8 cellular contexts compared by ENCODE assay signal in genomic region chr1:224116131-224116530, GRCh38. TPM values are rescaled to one million over a fixed set of nuclear protein-coding genes. Genes with fewer than 3 reads are reported as not detected.
A peak's percentile ranks its signal among the peaks of the same experiment; 100 is the strongest.
DNase-seq lines count a peak whose midpoint lies in the region; ATAC-seq and TF ChIP-seq lines count a peak whose summit lies in the region.

No MANE protein-coding gene starts in this region.

- H3K27me3 Mint-ChIP-seq in WTC11 (ENCODE audit: low read depth), result peaks cover 2% of the 10 kb centered on the region; the same call in 1 of the 2 replicates

- peak; percentile 23 to 28 for ATAC-seq in activated CD4-positive, CD25-positive, alpha-beta regulatory T cell treated with anti-CD3 and anti-CD28 coated beads, Interleukin-2, amount 50 U/mL, for 24 hours
- ATAC-seq in HG02610 (IDR thresholded peaks at IDR 0.05; ENCODE audit: unreplicated experiment), result peak; percentile 35
- ATAC-seq in WTC11, result no peak
- ATAC-seq in GM19035 (IDR thresholded peaks at IDR 0.05; ENCODE audit: unreplicated experiment), result no peak

- CTCF ChIA-PET in WTC11 (lab: Charles Lee), result interaction anchor here (0.7 to 1.2 kb wide), 13 partner anchors 8 to 806 kb away, joined by 3 to 6 read pairs (median 4); partner anchors contain the start of gene NVL

- POLR2A ChIA-PET in WTC11 (lab: Charles Lee), result no interaction called here

- H3K27ac Mint-ChIP-seq in WTC11, result no peak overlapping the region

- no peak for DNase-seq in activated CD4-positive, CD25-positive, alpha-beta regulatory T cell treated with anti-CD3 and anti-CD28 coated beads, Interleukin-2, amount 50 U/mL, for 72 hours
- DNase-seq in NCI-H2107 treated with DMSO at 0.1 percent for 48 hours (lab: John Stamatoyannopoulos, UW; ENCODE audit: unreplicated experiment) (peak; percentile 90), WTC11 (ENCODE audit: low spot score) (no peak), globus pallidus (ENCODE audit: low spot score) (peak; percentile 60), putamen (ENCODE audit: low spot score) (peak; percentile 45)

- peaks cover 30% of the 10 kb centered on the region for H3K4me1 Mint-ChIP-seq in WTC11

- H3K36me3 Mint-ChIP-seq in WTC11, result peaks cover 9% of the 10 kb centered on the region

- no peaks in the 10 kb centered on the region for H3K9me3 Mint-ChIP-seq in WTC11

- H3K4me3 Mint-ChIP-seq in WTC11, result peak overlapping the region; percentile 86

- peak; percentile 28; the same call in 1 of the 2 replicates for TF ChIP-seq CTCF in WTC11 (IDR thresholded peaks at IDR 0.05)

TF ChIP-seq in WTC11, 78 proteins besides CTCF, POLR2A, EP300 and RAD21:
- no peak for TF ChIP-seq USF2 (CRISPR knock-in tag; IDR thresholded peaks at IDR 0.05)
- no peak for TF ChIP-seq NFYB (CRISPR knock-in tag; conservative IDR thresholded peaks at IDR 0.05; ENCODE audit: low read depth)

RNA-seq across cellular contexts. Expression of gene FBXO28, which starts 2.2 kb away (rescaled TPM):
- 32.8 to 36.8 TPM (median 34.1 TPM) in 3 replicates for total RNA-seq in WTC11 (2021)

Comparison
In these comparisons a context has a peak if more than half of its experiments do, and no peak if none do; other contexts are left out.
1. ATAC-seq: peak in activated CD4-positive, CD25-positive, alpha-beta regulatory T cell treated with anti-CD3 and anti-CD28 coated beads, Interleukin-2, amount 50 U/mL, for 24 hours (2 of 2) and HG02610 (single experiment); none in WTC11 (single experiment) and GM19035 (single experiment).
2. DNase-seq: peak in NCI-H2107 treated with DMSO at 0.1 percent for 48 hours (single experiment), globus pallidus (single experiment) and putamen (single experiment); none in activated CD4-positive, CD25-positive, alpha-beta regulatory T cell treated with anti-CD3 and anti-CD28 coated beads, Interleukin-2, amount 50 U/mL, for 72 hours (single experiment) and WTC11 (single experiment).